Comparison of ENCODE assay signal across 8 cellular contexts in the genomic region with DNA sequence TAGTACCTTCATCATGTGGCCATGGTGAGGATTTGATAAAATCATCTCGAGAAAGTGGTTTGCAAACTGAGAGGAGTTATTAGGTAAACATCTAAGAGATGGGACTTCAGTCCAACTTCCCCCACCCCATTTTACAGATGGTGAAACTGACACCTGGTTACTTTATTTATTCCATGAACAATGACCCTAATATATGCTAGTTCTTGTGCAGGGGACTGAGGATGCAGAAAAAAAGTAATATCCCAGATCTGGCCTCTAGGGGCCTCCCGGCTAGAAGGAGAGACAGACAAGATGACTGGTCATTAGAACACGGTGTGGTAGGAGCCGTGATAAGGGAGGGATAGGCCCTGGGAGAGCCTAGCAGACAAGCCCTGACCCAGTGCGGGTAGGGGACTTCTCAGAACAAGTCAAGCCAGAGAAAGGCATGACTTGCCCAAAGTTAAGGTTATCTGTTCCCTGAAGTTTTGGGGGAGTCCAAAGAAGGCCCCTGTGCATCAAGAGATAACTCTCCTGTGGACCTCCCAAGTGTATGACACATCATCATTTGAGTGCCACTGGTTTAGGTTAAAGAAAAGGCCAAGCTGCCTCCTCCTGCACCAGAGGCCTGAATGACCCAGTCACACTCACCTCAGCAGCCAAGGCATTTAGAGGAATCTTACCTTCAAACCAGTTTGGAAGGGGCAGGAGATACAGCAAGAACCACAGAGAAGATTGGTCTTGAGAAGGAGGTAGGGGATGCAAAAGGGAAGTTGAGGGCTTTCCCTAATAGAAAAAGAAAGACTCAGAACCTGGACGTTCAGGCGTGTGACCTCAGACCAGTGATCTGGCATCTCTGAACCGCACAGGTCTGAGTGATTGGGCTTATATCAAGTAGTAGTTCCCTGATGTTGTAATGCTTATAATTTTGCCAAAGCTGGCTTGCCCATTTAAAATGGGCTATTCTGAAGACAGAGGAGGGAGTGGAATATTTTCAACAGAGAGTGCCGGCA. TPM values are rescaled to one million over a fixed set of nuclear protein-coding genes. Genes with fewer than 3 reads are reported as not detected.
DNase-seq lines count a peak whose midpoint lies in the region; ATAC-seq, FAIRE-seq and TF ChIP-seq lines count a peak whose summit lies in the region.

No MANE protein-coding gene starts in this region.

- H3K27ac ChIP-seq in OCI-LY3 (ENCODE audit: low read length) (peak overlapping the region; percentile 6; the same call in 1 of the 2 replicates), esophagus squamous epithelium (peak overlapping the region in 3 of 4 donors; percentile 25 to 67 (median 63)), ovary (no peak overlapping the region)

- TF ChIP-seq POLR2A in esophagus squamous epithelium (IDR thresholded peaks at IDR 0.05) (no peak), ovary (IDR thresholded peaks at IDR 0.05) (no peak)

- TF ChIP-seq CTCF in AG09319 (IDR thresholded peaks at IDR 0.05; ENCODE audit: low read depth, low read length) (peak; percentile 46), OCI-LY3 (IDR thresholded peaks at IDR 0.05; ENCODE audit: low read depth, low read length) (peak; percentile 54), esophagus squamous epithelium (IDR thresholded peaks at IDR 0.05) (peak in 4 of 6 experiments; percentile 29 to 49 (median 34)), ovary (IDR thresholded peaks at IDR 0.05) (peak in 1 of 3 donors; percentile 15)

- H3K27me3 ChIP-seq in OCI-LY3 (ENCODE audit: low read depth, low read length), result peaks cover 33% of the 10 kb centered on the region
- peaks cover 0 to 26% (median 0%) of the 10 kb centered on the region in 4 donors for H3K27me3 ChIP-seq in esophagus squamous epithelium
- H3K27me3 ChIP-seq in ovary, result no peaks in the 10 kb centered on the region

- H3K4me1 ChIP-seq in OCI-LY3 (ENCODE audit: low read length), result peaks cover 65% of the 10 kb centered on the region
- H3K4me1 ChIP-seq in esophagus squamous epithelium, result peaks cover 6 to 10% (median 8%) of the 10 kb centered on the region in 3 donors
- no peaks in the 10 kb centered on the region for H3K4me1 ChIP-seq in ovary (ENCODE audit: insufficient read depth)

- no peak overlapping the region for H3K9ac ChIP-seq in OCI-LY3 (ENCODE audit: low read length)

- H3K4me2 ChIP-seq in OCI-LY3 (ENCODE audit: low read length), result peak overlapping the region; percentile 21

- no peak overlapping the region for H3K4me3 ChIP-seq in OCI-LY3 (ENCODE audit: low read length)
- peak overlapping the region in 3 of 4 donors; percentile 10 to 57 (median 36) for H3K4me3 ChIP-seq in esophagus squamous epithelium
- peak overlapping the region; percentile 23 for H3K4me3 ChIP-seq in ovary

- no peaks in the 10 kb centered on the region for H3K79me2 ChIP-seq in OCI-LY3 (ENCODE audit: low read length)

- no peak for DNase-seq in AG09319 (ENCODE audit: extremely low read depth, low read depth)
- DNase-seq in esophagus squamous epithelium (lab: John Stamatoyannopoulos, UW), result no peak
- DNase-seq in ovary, result no peak
- DNase-seq in frontal cortex (ENCODE audit: low spot score in 2 of 2), result no peak
- DNase-seq in activated CD4-positive, CD25-positive, alpha-beta regulatory T cell (lab: John Stamatoyannopoulos, UW), result no peak
- DNase-seq in effector CD4-positive, alpha-beta T cell, result no peak

- ATAC-seq in GM18868 (IDR thresholded peaks at IDR 0.05; ENCODE audit: unreplicated experiment), result peak; percentile 30

- intact Hi-C loops in esophagus squamous epithelium (cut with DNase I) (no loop called here), ovary (cut with DNase I) (no loop called here)

- H4K20me1 ChIP-seq in OCI-LY3 (ENCODE audit: insufficient read depth, low read length), result no peaks in the 10 kb centered on the region

- H2AFZ ChIP-seq in OCI-LY3 (ENCODE audit: low read depth, low read length), result no peak overlapping the region

- no peak for FAIRE-seq in frontal cortex (lab: Jason Lieb, UNC)

- 64 to 73% methylated on average over 9 of the region's 9 CpGs for WGBS in esophagus squamous epithelium, 2 donors
- WGBS in ovary, 3 donors, result 57 to 65% (median 63%) methylated on average over 9 of the region's 9 CpGs

- H3K9me3 ChIP-seq in OCI-LY3 (ENCODE audit: insufficient read depth, low read length), result no peaks in the 10 kb centered on the region
- H3K9me3 ChIP-seq in esophagus squamous epithelium, result no peaks in the 10 kb centered on the region
- no peaks in the 10 kb centered on the region for H3K9me3 ChIP-seq in ovary

- TF ChIP-seq EP300 in ovary (IDR thresholded peaks at IDR 0.05), result no peak

- H3K36me3 ChIP-seq in OCI-LY3 (replicated peaks; ENCODE audit: low read depth, low read length) (no peaks in the 10 kb centered on the region), esophagus squamous epithelium (no peaks in the 10 kb centered on the region), ovary (no peaks in the 10 kb centered on the region)

RNA-seq across cellular contexts. Expression of a gene that starts 1.6 kb away (rescaled TPM):
- 1 to 10 TPM in 2 of 4 donors, under 1 TPM in 2; 0.19 to 5.7 (median 2.5) TPM for total RNA-seq in esophagus squamous epithelium
- 1 to 10 TPM; 1.4 to 8.4 (median 2.3) TPM for total RNA-seq in ovary
- polyA plus RNA-seq in ovary, result 10 to 100 TPM in 1 of 2 donors, 1 to 10 TPM in 1; 3.1 to 28.3 TPM
- 1.2 TPM for total RNA-seq in frontal cortex

Comparison
In these comparisons a context has a peak if more than half of its experiments do, and no peak if none do; other contexts are left out.
1. H3K27ac ChIP-seq: peak in OCI-LY3 (single experiment) and esophagus squamous epithelium (3 of 4); none in ovary (0 of 2).